In the genomic region with DNA sequence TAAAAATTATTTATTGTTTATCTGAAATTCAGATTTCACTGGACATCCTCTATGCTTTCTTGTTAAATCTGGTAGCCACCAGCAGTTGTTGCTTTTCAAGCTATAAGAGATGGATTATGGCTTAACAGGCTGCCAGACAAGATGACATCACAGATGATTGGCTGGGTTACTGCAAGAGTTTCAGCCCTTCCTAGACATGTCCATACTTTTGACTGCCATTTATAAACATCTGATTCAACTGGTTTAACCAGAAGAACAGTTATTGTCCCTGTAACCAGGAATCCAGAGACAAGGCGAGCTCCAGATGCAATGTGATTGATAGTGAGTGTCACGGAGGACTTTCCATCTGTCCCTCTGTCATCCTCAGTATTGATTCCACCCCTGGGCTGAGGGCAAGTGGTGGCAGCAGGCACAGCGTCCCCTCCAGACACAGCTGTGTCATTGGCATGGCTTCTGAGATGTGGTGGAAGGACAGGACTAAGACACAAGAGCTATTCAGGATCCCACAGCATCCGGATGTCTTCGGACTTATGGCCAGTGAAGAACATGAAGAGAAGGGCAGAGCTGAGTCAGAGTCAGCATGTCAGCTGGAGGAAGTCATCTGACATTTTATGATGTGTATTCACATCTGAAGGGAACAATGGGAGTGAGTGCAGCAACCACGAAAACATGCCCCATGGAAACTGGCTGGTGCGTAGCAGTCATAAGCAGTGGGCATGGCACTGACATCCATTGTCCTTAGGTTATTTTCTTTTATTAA, we compare ENCODE assay signal across 1 cellular context.
TF ChIP-seq lines count a peak whose summit lies in the region.

No MANE protein-coding gene starts in this region.

TF ChIP-seq in endothelial cell of umbilical vein, 7 proteins besides CTCF, POLR2A, EP300 and RAD21:
- TF ChIP-seq EZH2 (IDR thresholded peaks at IDR 0.05; ENCODE audit: borderline replicate concordance, low read depth, low read length, severe bottlenecking) (no peak), JUN (IDR thresholded peaks at IDR 0.05; ENCODE audit: borderline replicate concordance, insufficient read depth, insufficient read length, low read depth) (peak; percentile 49), FOS (IDR thresholded peaks at IDR 0.05; ENCODE audit: borderline replicate concordance, insufficient read depth, low read length) (peak; percentile 23), MYC (IDR thresholded peaks at IDR 0.05; ENCODE audit: low read depth, low read length) (no peak)
TF ChIP-seq in endothelial cell of umbilical vein: peak in this region for 2.
